ENCODE assay signal across 28 cellular contexts in genomic region chr6:34493344-34493743, GRCh38. TPM values are rescaled to one million over a fixed set of nuclear protein-coding genes. Genes with fewer than 3 reads are reported as not detected.
"Had no signal": no experiment of that assay in that cellular context is flagged by ENCODE, and none has a peak within 500 bp of the region (broad histone marks: within the 10 kb centered on the region; RNA-seq: fewer than 3 reads in every experiment).

No MANE protein-coding gene starts in this region.

- H3K9me3 ChIP-seq: pancreas, psoas muscle, spleen, suprapubic skin, testis, tibial artery, transverse colon, upper lobe of right lung, vagina had no signal

- H3K4me1 ChIP-seq: pancreas, spleen, testis, tibial artery, upper lobe of right lung, vagina had no signal

- DNase-seq: naive thymus-derived CD4-positive, alpha-beta T cell; natural killer cell; occipital lobe; psoas muscle; right cardiac atrium; stimulated activated CD4-positive, alpha-beta T cell treated with anti-CD3 and anti-CD28 coated beads, Interleukin-12 subunit alpha, Interleukin-12 subunit beta, amount 100 ng/mL, for 4 hours; stimulated activated CD4-positive, alpha-beta T cell treated with anti-CD3 and anti-CD28 coated beads, Interleukin-1b, Interleukin-23, amount 100 ng/mL, for 48 hours; stimulated activated CD4-positive, alpha-beta T cell treated with anti-CD3 and anti-CD28 coated beads, Interleukin-4, amount 100 ng/mL, for 1 hour; stimulated activated CD4-positive, alpha-beta T cell treated with anti-CD3 and anti-CD28 coated beads, Interleukin-4, amount 100 ng/mL, for 4 hours; stimulated activated CD8-positive, alpha-beta memory T cell treated with anti-CD3 and anti-CD28 coated beads, Interleukin-4, amount 100 ng/mL, for 48 hours; stimulated activated naive CD4-positive, alpha-beta T cell; stimulated activated naive CD8-positive, alpha-beta T cell treated with anti-CD3 and anti-CD28 coated beads, Interleukin-15, amount 100 ng/mL, for 72 hours; stimulated activated naive CD8-positive, alpha-beta T cell treated with anti-CD3 and anti-CD28 coated beads, Interleukin-15, Interleukin-2, amounts not matched to agents 100 U/mL and 50 U/mL, for 24 hours; substantia nigra; testis; tibial artery; transverse colon had no signal

- H3K27ac ChIP-seq: neural progenitor cell, pancreas, psoas muscle, skin epidermis, spleen, suprapubic skin, testis, tibial artery, transverse colon, upper lobe of right lung, vagina had no signal

- H3K4me3 ChIP-seq: neural progenitor cell, pancreas, psoas muscle, skin epidermis, smooth muscle cell, spleen, suprapubic skin, testis, tibial artery, transverse colon, upper lobe of right lung, vagina had no signal

- H3K36me3 ChIP-seq: neural progenitor cell, pancreas, spleen, suprapubic skin, tibial artery, transverse colon, upper lobe of right lung, vagina had no signal

- ATAC-seq: naive thymus-derived CD4-positive, alpha-beta T cell; natural killer cell; pancreas; psoas muscle; right cardiac atrium; sciatic nerve; stimulated activated memory B cell treated with anti-CD40 and anti-IgM and Interleukin-4, amounts not matched to agents 10 μg/mL and 1 μg/mL and 100 μg/mL, for 72 hours; stimulated activated naive CD8-positive, alpha-beta T cell treated with anti-CD3 and anti-CD28 coated beads, Interleukin-15, amount 100 ng/mL, for 72 hours; stimulated activated naive CD8-positive, alpha-beta T cell treated with anti-CD3 and anti-CD28 coated beads, Interleukin-15, Interleukin-2, amounts not matched to agents 100 U/mL and 50 U/mL, for 24 hours; upper lobe of right lung had no signal

- H3K27me3 ChIP-seq: neural progenitor cell, pancreas, spleen, suprapubic skin, testis, transverse colon, upper lobe of right lung, vagina had no signal

RNA-seq across cellular contexts. Expression of gene PACSIN1, which starts 27.5 kb away (rescaled TPM):
- total RNA-seq: osteocyte, smooth muscle cell, upper lobe of right lung had no signal
